18 cellular contexts compared by ENCODE assay signal in genomic region chr4:18109677-18110076, GRCh38.
DNase-seq lines count a peak whose midpoint lies in the region; ATAC-seq and TF ChIP-seq lines count a peak whose summit lies in the region.
"Had no signal": no experiment of that assay in that cellular context is flagged by ENCODE, and none has a peak within 500 bp of the region (broad histone marks: within the 10 kb centered on the region; RNA-seq: fewer than 3 reads in every experiment).

No MANE protein-coding gene starts in this region.

- H3K4me1 ChIP-seq in BE2C (peaks cover 10% of the 10 kb centered on the region), BLaER1 (no peaks in the 10 kb centered on the region), right lobe of liver (no peaks in the 10 kb centered on the region)
- H3K4me1 ChIP-seq in CD4-positive, alpha-beta memory T cell (ENCODE audit: insufficient read depth, low read length), result no peaks in the 10 kb centered on the region
- H3K4me1 ChIP-seq: BLaER1 treated with 17β-estradiol and CSF1 and Interleukin-3, amounts not matched to agents 10 nM and 100 nM had no signal

- H3K27me3 Mint-ChIP-seq in CD4-positive, alpha-beta memory T cell, result peaks cover 14 to 27% of the 10 kb centered on the region in 2 donors

- TF ChIP-seq POLR2A in right lobe of liver (IDR thresholded peaks at IDR 0.05), result no peak

- no peaks in the 10 kb centered on the region for H3K27me3 ChIP-seq in BE2C
- no peaks in the 10 kb centered on the region for H3K27me3 ChIP-seq in BLaER1
- no peaks in the 10 kb centered on the region for H3K27me3 ChIP-seq in CD4-positive, alpha-beta memory T cell (ENCODE audit: insufficient read depth, low read length)
- no peaks in the 10 kb centered on the region for H3K27me3 ChIP-seq in right lobe of liver
- H3K27me3 ChIP-seq: BLaER1 treated with 17β-estradiol and CSF1 and Interleukin-3, amounts not matched to agents 10 nM and 100 nM had no signal

- ATAC-seq in right lobe of liver (no peak), HG03378 (IDR thresholded peaks at IDR 0.05; ENCODE audit: unreplicated experiment) (no peak)

- H3K4me3 Mint-ChIP-seq in CD4-positive, alpha-beta memory T cell, result no peak overlapping the region
- H3K4me3 Mint-ChIP-seq: CD14-positive monocyte; CD4-positive, alpha-beta T cell had no signal

- H3K36me3 Mint-ChIP-seq in CD4-positive, alpha-beta memory T cell, result no peaks in the 10 kb centered on the region
- H3K36me3 Mint-ChIP-seq: CD14-positive monocyte had no signal

- POLR2A ChIA-PET in CD4-positive, alpha-beta memory T cell (lab: Charles Lee; ENCODE audit: partially characterized antibody), result no interaction called here

- TF ChIP-seq CTCF in BE2C (IDR thresholded peaks at IDR 0.05; ENCODE audit: low read depth, low read length), result no peak
- TF ChIP-seq CTCF in right lobe of liver (IDR thresholded peaks at IDR 0.05), result no peak

- intact Hi-C loops in CD4-positive, alpha-beta memory T cell (cut with micrococcal nuclease), result no loop called here
- intact Hi-C loops in right lobe of liver (cut with DNase I), result no loop called here

- H3K27ac ChIP-seq in BLaER1, result no peak overlapping the region
- H3K27ac ChIP-seq in CD4-positive, alpha-beta memory T cell (ENCODE audit: low read depth, low read length), result no peak overlapping the region
- H3K27ac ChIP-seq in right lobe of liver, result no peak overlapping the region
- H3K27ac ChIP-seq: BLaER1 treated with 17β-estradiol and CSF1 and Interleukin-3, amounts not matched to agents 10 nM and 100 nM; GM23248 had no signal

- H4K20me1 ChIP-seq in BLaER1, result no peaks in the 10 kb centered on the region
- H4K20me1 ChIP-seq: BLaER1 treated with 17β-estradiol and CSF1 and Interleukin-3, amounts not matched to agents 10 nM and 100 nM had no signal

- peaks cover 0 to 2% (median 0%) of the 10 kb centered on the region in 8 donors for H3K9me3 Mint-ChIP-seq in CD4-positive, alpha-beta memory T cell
- H3K9me3 Mint-ChIP-seq: CD4-positive, alpha-beta T cell had no signal

- no peaks in the 10 kb centered on the region for H3K4me1 Mint-ChIP-seq in CD4-positive, alpha-beta memory T cell
- H3K4me1 Mint-ChIP-seq: CD14-positive monocyte had no signal

- H3K4me2 ChIP-seq in BLaER1, result peak overlapping the region; percentile 10; the same call in 1 of the 2 replicates
- H3K4me2 ChIP-seq: BLaER1 treated with 17β-estradiol and CSF1 and Interleukin-3, amounts not matched to agents 10 nM and 100 nM had no signal

- H3K9me3 ChIP-seq in BE2C, result no peaks in the 10 kb centered on the region
- no peaks in the 10 kb centered on the region for H3K9me3 ChIP-seq in BLaER1
- no peaks in the 10 kb centered on the region for H3K9me3 ChIP-seq in CD4-positive, alpha-beta memory T cell (ENCODE audit: control insufficient read depth in 1 of 2, low read length in 2 of 2)
- no peaks in the 10 kb centered on the region for H3K9me3 ChIP-seq in right lobe of liver
- H3K9me3 ChIP-seq: BLaER1 treated with 17β-estradiol and CSF1 and Interleukin-3, amounts not matched to agents 10 nM and 100 nM had no signal

- H3K9ac ChIP-seq in BLaER1, result no peak overlapping the region
- H3K9ac ChIP-seq: BLaER1 treated with 17β-estradiol and CSF1 and Interleukin-3, amounts not matched to agents 10 nM and 100 nM; GM23248 had no signal

- CTCF ChIA-PET in CD4-positive, alpha-beta memory T cell (lab: Charles Lee; ENCODE audit: partially characterized antibody), result no interaction called here

- H3K4me3 ChIP-seq in BE2C (ENCODE audit: low read depth, low read length) (0 out of 2 replicates have a peak overlapping the region, but pooled peaks have one; percentile 7), BLaER1 (no peak overlapping the region), right lobe of liver (no peak overlapping the region)
- no peak overlapping the region for H3K4me3 ChIP-seq in CD4-positive, alpha-beta memory T cell (ENCODE audit: low read length in 2 of 2)
- H3K4me3 ChIP-seq: BLaER1 treated with 17β-estradiol and CSF1 and Interleukin-3, amounts not matched to agents 10 nM and 100 nM; GM23248 had no signal

- no peaks in the 10 kb centered on the region for H3K36me3 ChIP-seq in BE2C
- no peaks in the 10 kb centered on the region for H3K36me3 ChIP-seq in BLaER1
- H3K36me3 ChIP-seq in CD4-positive, alpha-beta memory T cell (ENCODE audit: insufficient read depth, low read length), result no peaks in the 10 kb centered on the region
- H3K36me3 ChIP-seq in right lobe of liver, result no peaks in the 10 kb centered on the region
- H3K36me3 ChIP-seq: BLaER1 treated with 17β-estradiol and CSF1 and Interleukin-3, amounts not matched to agents 10 nM and 100 nM had no signal

- 30% methylated on average over 3 of the region's 3 CpGs for WGBS in right lobe of liver (ENCODE audit: insufficient coverage, low coverage, low lambda C conversion rate, missing lambda C conversion rate)

- H3K27ac Mint-ChIP-seq in CD4-positive, alpha-beta memory T cell, result no peak overlapping the region
- H3K27ac Mint-ChIP-seq: CD14-positive monocyte; CD4-positive, alpha-beta T cell had no signal

- DNase-seq in BE2C (no peak), dermis blood vessel endothelial cell (peak; percentile 89), globus pallidus (ENCODE audit: low spot score) (peak; percentile 1), right lobe of liver (no peak)
- no peak for DNase-seq in CD4-positive, alpha-beta memory T cell
- no peak for DNase-seq in activated CD4-positive, CD25-positive, alpha-beta regulatory T cell treated with anti-CD3 and anti-CD28 coated beads, Interleukin-2, amount 50 U/mL, for 72 hours
- DNase-seq: Calu3; CD4-positive, alpha-beta T cell; COR-L47; DMS153; DND-41; GM23248; H7; HCEC 1CT had no signal

Comparison
In these comparisons a context has a peak if more than half of its experiments do, and no peak if none do; other contexts are left out.
1. DNase-seq: peak in dermis blood vessel endothelial cell (single experiment) and globus pallidus (single experiment); none in BE2C (single experiment), CD4-positive, alpha-beta memory T cell (0 of 5), right lobe of liver (0 of 3) and activated CD4-positive, CD25-positive, alpha-beta regulatory T cell treated with anti-CD3 and anti-CD28 coated beads, Interleukin-2, amount 50 U/mL, for 72 hours (single experiment).